18 cellular contexts compared by ENCODE assay signal in genomic region chr6:107741191-107741680, GRCh38.
DNase-seq lines count a peak whose midpoint lies in the region; ATAC-seq, FAIRE-seq and TF ChIP-seq lines count a peak whose summit lies in the region.
"Had no signal": no experiment of that assay in that cellular context is flagged by ENCODE, and none has a peak within 500 bp of the region (broad histone marks: within the 10 kb centered on the region; RNA-seq: fewer than 3 reads in every experiment).

No MANE protein-coding gene starts in this region.

- peaks cover 15% of the 10 kb centered on the region for H3K36me3 Mint-ChIP-seq in T-helper 17 cell (ENCODE audit: low read depth)

- peaks cover 61% of the 10 kb centered on the region for H3K4me1 Mint-ChIP-seq in T-helper 17 cell

- no peak overlapping the region for H3K4me3 ChIP-seq in A549
- H3K4me3 ChIP-seq: SJCRH30 had no signal

- TF ChIP-seq EP300 in A549 (IDR thresholded peaks at IDR 0.05): no peak

- peak overlapping the region; percentile 16; the same call in 1 of the 3 replicates for H3K4me2 ChIP-seq in A549

- H3K4me3 Mint-ChIP-seq in T-helper 17 cell: peak overlapping the region; percentile 89

- no peak overlapping the region for H3K27ac ChIP-seq in A549
- H3K27ac ChIP-seq: SJCRH30 had no signal

- no peaks in the 10 kb centered on the region for H3K27me3 Mint-ChIP-seq in T-helper 17 cell

- H3K4me1 ChIP-seq in A549: no peaks in the 10 kb centered on the region
- H3K4me1 ChIP-seq: SJCRH30 had no signal

- ATAC-seq in A549: no peak
- peak; percentile 25 for ATAC-seq in T-helper 17 cell
- ATAC-seq: left lobe of liver had no signal

- 50% methylated on average over 3 of the region's 3 CpGs for WGBS in A549 (ENCODE audit: missing lambda C conversion rate)

- FAIRE-seq in A549 (lab: Jason Lieb, UNC) (no peak), GM12892 (lab: Jason Lieb, UNC) (peak; percentile 30)

- TF ChIP-seq POLR2A in A549 (IDR thresholded peaks at IDR 0.05; ENCODE audit: low read length): no peak
- no peak for TF ChIP-seq POLR2A in GM12892 (IDR thresholded peaks at IDR 0.05; ENCODE audit: low read depth, low read length)

- TF ChIP-seq RAD21 in A549 (conservative IDR thresholded peaks at IDR 0.05 in 1 of 2, IDR thresholded peaks at IDR 0.05 in 1 of 2): no peak

- CTCF ChIA-PET in A549 (lab: Yijun Ruan, JAX): no interaction called here

- POLR2A ChIA-PET in A549 (lab: Yijun Ruan, JAX): no interaction called here

- no peak for DNase-seq in A549 (ENCODE audit: low read depth in 1 of 2, low spot score in 1 of 2)
- no peak for DNase-seq in GM12892 (ENCODE audit: insufficient read length)
- DNase-seq in T-helper 17 cell: no peak
- peak; percentile 29 for DNase-seq in islet precursor cell
- DNase-seq in GM10266 (ENCODE audit: extremely low spot score): no peak
- DNase-seq in Kasumi-1 (lab: John Stamatoyannopoulos, UW): no peak
- DNase-seq in NAMALWA (ENCODE audit: low spot score): no peak
- no peak for DNase-seq in COLO668 (lab: John Stamatoyannopoulos, UW; ENCODE audit: unreplicated experiment)
- DNase-seq: activated CD4-positive, alpha-beta T cell treated with anti-CD3 and anti-CD28 coated beads for 1 hour; amygdala; C1 segment of cervical spinal cord; dermis blood vessel endothelial cell; GDM1; NCI-H1105 treated with DMSO at 0.1 percent for 48 hours; NCI-H526 treated with DMSO at 0.1 percent for 48 hours; occipital lobe; SJCRH30 had no signal

- H3K9me3 ChIP-seq in A549 (no peaks in the 10 kb centered on the region), T-helper 17 cell (ENCODE audit: control insufficient read depth, low read length, poor library complexity, severe bottlenecking) (peaks cover 3% of the 10 kb centered on the region)
- H3K9me3 ChIP-seq: SJCRH30 had no signal

- TF ChIP-seq CTCF in A549 (IDR thresholded peaks at IDR 0.05): no peak
- TF ChIP-seq CTCF in GM10266 (IDR thresholded peaks at IDR 0.05; ENCODE audit: control insufficient read depth, insufficient read depth, low read depth, missing control alignments): no peak

- H3K27ac Mint-ChIP-seq in T-helper 17 cell: peak overlapping the region; percentile 98

TF ChIP-seq in A549, 52 proteins besides CTCF, POLR2A, EP300 and RAD21:
- TF ChIP-seq HOXB13 (CRISPR knock-in tag; IDR thresholded peaks at IDR 0.05; ENCODE audit: low read depth) (no peak), SREBF2 (IDR thresholded peaks at IDR 0.05) (no peak), MAFK (IDR thresholded peaks at IDR 0.05; ENCODE audit: partially characterized antibody) (no peak), CBX2 (IDR thresholded peaks at IDR 0.05; ENCODE audit: borderline replicate concordance, low read depth) (no peak), ZC3H11A (IDR thresholded peaks at IDR 0.05) (no peak), RCOR1 (IDR thresholded peaks at IDR 0.05; ENCODE audit: low read depth, low read length) (no peak), KDM5A (IDR thresholded peaks at IDR 0.05) (no peak), GATA3 (IDR thresholded peaks at IDR 0.05; ENCODE audit: borderline replicate concordance) (no peak), ZFP36 (IDR thresholded peaks at IDR 0.05; ENCODE audit: borderline replicate concordance, partially characterized antibody) (no peak), POLR2AphosphoS2 (conservative IDR thresholded peaks at IDR 0.05; ENCODE audit: low read length) (no peak), ZNF302 (CRISPR knock-in tag; IDR thresholded peaks at IDR 0.05) (no peak), FOXS1 (CRISPR knock-in tag; IDR thresholded peaks at IDR 0.05) (no peak), CHD2 (IDR thresholded peaks at IDR 0.05; ENCODE audit: low read length, partially characterized antibody) (no peak), JUN (IDR thresholded peaks at IDR 0.05) (no peak)
- TF ChIP-seq, protein P1, sequence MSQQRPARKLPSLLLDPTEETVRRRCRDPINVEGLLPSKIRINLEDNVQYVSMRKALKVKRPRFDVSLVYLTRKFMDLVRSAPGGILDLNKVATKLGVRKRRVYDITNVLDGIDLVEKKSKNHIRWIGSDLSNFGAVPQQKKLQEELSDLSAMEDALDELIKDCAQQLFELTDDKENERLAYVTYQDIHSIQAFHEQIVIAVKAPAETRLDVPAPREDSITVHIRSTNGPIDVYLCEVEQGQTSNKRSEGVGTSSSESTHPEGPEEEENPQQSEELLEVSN (IDR thresholded peaks at IDR 0.05; ENCODE audit: borderline replicate concordance, low read depth): no peak
- TF ChIP-seq, protein P2, sequence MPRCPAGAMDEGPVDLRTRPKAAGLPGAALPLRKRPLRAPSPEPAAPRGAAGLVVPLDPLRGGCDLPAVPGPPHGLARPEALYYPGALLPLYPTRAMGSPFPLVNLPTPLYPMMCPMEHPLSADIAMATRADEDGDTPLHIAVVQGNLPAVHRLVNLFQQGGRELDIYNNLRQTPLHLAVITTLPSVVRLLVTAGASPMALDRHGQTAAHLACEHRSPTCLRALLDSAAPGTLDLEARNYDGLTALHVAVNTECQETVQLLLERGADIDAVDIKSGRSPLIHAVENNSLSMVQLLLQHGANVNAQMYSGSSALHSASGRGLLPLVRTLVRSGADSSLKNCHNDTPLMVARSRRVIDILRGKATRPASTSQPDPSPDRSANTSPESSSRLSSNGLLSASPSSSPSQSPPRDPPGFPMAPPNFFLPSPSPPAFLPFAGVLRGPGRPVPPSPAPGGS (IDR thresholded peaks at IDR 0.05): no peak
- TF ChIP-seq, protein P3, sequence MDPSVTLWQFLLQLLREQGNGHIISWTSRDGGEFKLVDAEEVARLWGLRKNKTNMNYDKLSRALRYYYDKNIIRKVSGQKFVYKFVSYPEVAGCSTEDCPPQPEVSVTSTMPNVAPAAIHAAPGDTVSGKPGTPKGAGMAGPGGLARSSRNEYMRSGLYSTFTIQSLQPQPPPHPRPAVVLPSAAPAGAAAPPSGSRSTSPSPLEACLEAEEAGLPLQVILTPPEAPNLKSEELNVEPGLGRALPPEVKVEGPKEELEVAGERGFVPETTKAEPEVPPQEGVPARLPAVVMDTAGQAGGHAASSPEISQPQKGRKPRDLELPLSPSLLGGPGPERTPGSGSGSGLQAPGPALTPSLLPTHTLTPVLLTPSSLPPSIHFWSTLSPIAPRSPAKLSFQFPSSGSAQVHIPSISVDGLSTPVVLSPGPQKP (IDR thresholded peaks at IDR 0.05; ENCODE audit: low read depth, low read length): no peak
